In genomic region chr14:31492759-31493498, GRCh38 we compare ENCODE assay signal across 1 cellular context.
A peak's percentile ranks its signal among the peaks of the same experiment; 100 is the strongest.
TF ChIP-seq lines count a peak whose summit lies in the region.

No MANE protein-coding gene starts in this region.

TF ChIP-seq in HepG2, 621 proteins besides CTCF, POLR2A, EP300 and RAD21:
- peak; percentile 51; the same call in 1 of the 2 replicates for TF ChIP-seq MAFG (CRISPR knock-in tag; IDR thresholded peaks at IDR 0.05)
- peak; percentile 63 for TF ChIP-seq FOSL2 (CRISPR knock-in tag; IDR thresholded peaks at IDR 0.05)
- peak; percentile 66; the same call in 1 of the 2 replicates for TF ChIP-seq NFE2L2 (IDR thresholded peaks at IDR 0.05; ENCODE audit: low read length)
- peak; percentile 89; the same call in 1 of the 2 replicates for TF ChIP-seq NFE2L1 (CRISPR knock-in tag; IDR thresholded peaks at IDR 0.05; ENCODE audit: borderline replicate concordance)
- TF ChIP-seq ZFAT (CRISPR knock-in tag; conservative IDR thresholded peaks at IDR 0.05), result no peak
- TF ChIP-seq, protein P1, sequence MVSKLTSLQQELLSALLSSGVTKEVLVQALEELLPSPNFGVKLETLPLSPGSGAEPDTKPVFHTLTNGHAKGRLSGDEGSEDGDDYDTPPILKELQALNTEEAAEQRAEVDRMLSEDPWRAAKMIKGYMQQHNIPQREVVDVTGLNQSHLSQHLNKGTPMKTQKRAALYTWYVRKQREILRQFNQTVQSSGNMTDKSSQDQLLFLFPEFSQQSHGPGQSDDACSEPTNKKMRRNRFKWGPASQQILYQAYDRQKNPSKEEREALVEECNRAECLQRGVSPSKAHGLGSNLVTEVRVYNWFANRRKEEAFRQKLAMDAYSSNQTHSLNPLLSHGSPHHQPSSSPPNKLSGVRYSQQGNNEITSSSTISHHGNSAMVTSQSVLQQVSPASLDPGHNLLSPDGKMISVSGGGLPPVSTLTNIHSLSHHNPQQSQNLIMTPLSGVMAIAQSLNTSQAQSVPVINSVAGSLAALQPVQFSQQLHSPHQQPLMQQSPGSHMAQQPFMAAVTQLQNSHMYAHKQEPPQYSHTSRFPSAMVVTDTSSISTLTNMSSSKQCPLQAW (CRISPR knock-in tag; IDR thresholded peaks at IDR 0.05), result 0 out of 2 replicates have a peak, but pooled peaks have one; percentile 14
- no peak for TF ChIP-seq RAD51 (IDR thresholded peaks at IDR 0.05; ENCODE audit: borderline replicate concordance)
- TF ChIP-seq, protein P2, sequence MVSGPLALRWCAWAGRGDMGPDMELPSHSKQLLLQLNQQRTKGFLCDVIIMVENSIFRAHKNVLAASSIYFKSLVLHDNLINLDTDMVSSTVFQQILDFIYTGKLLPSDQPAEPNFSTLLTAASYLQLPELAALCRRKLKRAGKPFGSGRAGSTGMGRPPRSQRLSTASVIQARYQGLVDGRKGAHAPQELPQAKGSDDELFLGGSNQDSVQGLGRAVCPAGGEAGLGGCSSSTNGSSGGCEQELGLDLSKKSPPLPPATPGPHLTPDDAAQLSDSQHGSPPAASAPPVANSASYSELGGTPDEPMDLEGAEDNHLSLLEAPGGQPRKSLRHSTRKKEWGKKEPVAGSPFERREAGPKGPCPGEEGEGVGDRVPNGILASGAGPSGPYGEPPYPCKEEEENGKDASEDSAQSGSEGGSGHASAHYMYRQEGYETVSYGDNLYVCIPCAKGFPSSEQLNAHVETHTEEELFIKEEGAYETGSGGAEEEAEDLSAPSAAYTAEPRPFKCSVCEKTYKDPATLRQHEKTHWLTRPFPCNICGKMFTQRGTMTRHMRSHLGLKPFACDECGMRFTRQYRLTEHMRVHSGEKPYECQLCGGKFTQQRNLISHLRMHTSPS (CRISPR knock-in tag; IDR thresholded peaks at IDR 0.05; ENCODE audit: low read depth), result 0 out of 2 replicates have a peak, but pooled peaks have one; percentile 25
- TF ChIP-seq YY1 (IDR thresholded peaks at IDR 0.05; ENCODE audit: insufficient read depth, insufficient replicate concordance, low read depth, low read length), result peak; percentile 16
- no peak for TF ChIP-seq SYNCRIP (IDR thresholded peaks at IDR 0.05; ENCODE audit: insufficient read depth, low read depth, low read length)
- 0 out of 2 replicates have a peak, but pooled peaks have one; percentile 43 for TF ChIP-seq NFKB2 (CRISPR knock-in tag; IDR thresholded peaks at IDR 0.05; ENCODE audit: borderline replicate concordance)
